ENCODE assay signal across 16 cellular contexts in the genomic region with DNA sequence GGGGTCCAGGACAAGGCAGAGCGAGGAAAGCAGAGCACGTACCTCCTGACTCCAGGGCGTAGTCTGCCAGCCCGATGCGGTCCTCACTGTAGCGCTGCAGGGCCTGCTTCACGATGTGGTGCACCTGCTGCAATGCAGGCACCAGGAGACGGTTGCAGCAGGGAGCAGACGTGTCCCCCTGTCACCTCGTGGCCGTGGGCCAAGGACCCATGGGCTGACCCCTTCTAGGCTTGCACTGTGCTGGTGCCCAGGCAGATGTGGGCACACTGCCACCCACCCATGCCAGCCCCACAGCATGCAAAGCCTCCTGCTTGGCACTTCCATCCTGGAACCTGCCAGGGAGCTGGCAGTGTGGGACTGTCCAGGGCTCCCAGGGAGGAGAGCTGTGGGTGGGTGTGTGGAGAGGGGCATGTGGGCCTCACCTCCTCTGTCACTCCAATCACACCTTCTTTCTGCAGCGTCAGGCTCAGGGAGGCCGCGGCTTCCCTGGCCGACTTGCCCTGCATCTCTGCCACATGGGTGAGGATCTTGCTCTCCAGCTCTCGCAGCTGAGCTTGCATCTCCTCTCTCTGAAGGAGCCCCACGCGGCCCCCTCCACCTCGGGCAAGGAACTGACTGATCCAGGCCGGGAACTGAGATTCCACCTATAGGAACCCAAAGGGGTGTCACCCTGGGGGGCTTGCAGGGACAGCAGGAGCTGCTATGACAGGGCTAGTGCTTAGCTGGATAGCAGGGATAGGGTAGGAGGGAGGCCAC. TPM values are rescaled to one million over a fixed set of nuclear protein-coding genes. Genes with fewer than 3 reads are reported as not detected.
DNase-seq lines count a peak whose midpoint lies in the region; ATAC-seq and TF ChIP-seq lines count a peak whose summit lies in the region.
"Had no signal": no experiment of that assay in that cellular context is flagged by ENCODE, and none has a peak within 500 bp of the region (broad histone marks: within the 10 kb centered on the region; RNA-seq: fewer than 3 reads in every experiment).

No MANE protein-coding gene starts in this region.

- peak overlapping the region in 5 of 7 donors; percentile 32 to 86 (median 56) for H3K27ac Mint-ChIP-seq in CD4-positive, alpha-beta memory T cell
- H3K27ac Mint-ChIP-seq in central memory CD8-positive, alpha-beta T cell (ENCODE audit: low read depth): peak overlapping the region; percentile 25
- H3K27ac Mint-ChIP-seq: GM23338 had no signal

- H3K79me2 ChIP-seq in osteoblast (ENCODE audit: insufficient read depth, low read length): no peaks in the 10 kb centered on the region

- no peak overlapping the region for H3K4me3 ChIP-seq in CD4-positive, alpha-beta memory T cell (ENCODE audit: low read length in 2 of 2)
- no peak overlapping the region for H3K4me3 ChIP-seq in osteoblast (ENCODE audit: insufficient read depth, low read length)
- H3K4me3 ChIP-seq in esophagus squamous epithelium: no peak overlapping the region
- H3K4me3 ChIP-seq: GM23338, SJCRH30, testis had no signal

- H3K36me3 Mint-ChIP-seq in CD4-positive, alpha-beta memory T cell: peaks cover 53 to 85% of the 10 kb centered on the region in 2 donors
- peaks cover 81% of the 10 kb centered on the region for H3K36me3 Mint-ChIP-seq in central memory CD8-positive, alpha-beta T cell (ENCODE audit: insufficient read depth)

- peaks cover 81% of the 10 kb centered on the region for H3K4me1 ChIP-seq in CD4-positive, alpha-beta memory T cell (ENCODE audit: insufficient read depth, low read length)
- H3K4me1 ChIP-seq in osteoblast (ENCODE audit: insufficient read depth, low read length) (no peaks in the 10 kb centered on the region), esophagus squamous epithelium (peaks cover 0 to 21% (median 4%) of the 10 kb centered on the region in 3 donors)
- H3K4me1 ChIP-seq: SJCRH30, testis had no signal

- no peaks in the 10 kb centered on the region for H3K9me3 ChIP-seq in CD4-positive, alpha-beta memory T cell (ENCODE audit: control insufficient read depth in 1 of 2, low read length in 2 of 2)
- no peaks in the 10 kb centered on the region for H3K9me3 ChIP-seq in osteoblast (ENCODE audit: low read depth, low read length)
- no peaks in the 10 kb centered on the region for H3K9me3 ChIP-seq in esophagus squamous epithelium
- H3K9me3 ChIP-seq: SJCRH30, testis had no signal

- POLR2A ChIA-PET in CD4-positive, alpha-beta memory T cell (lab: Charles Lee; ENCODE audit: partially characterized antibody): interaction anchor here (0.9 to 42.6 kb wide), 6 partner anchors 5 to 104 kb away, joined by 3 to 1746 read pairs (median 4); a partner anchor contains a TSS

- intact Hi-C loops in CD4-positive, alpha-beta memory T cell (cut with micrococcal nuclease): no loop called here
- intact Hi-C loops in esophagus squamous epithelium (cut with DNase I): no loop called here

- ATAC-seq in central memory CD8-positive, alpha-beta T cell (replicated peaks; ENCODE audit: extremely low read depth, poor library complexity, severe bottlenecking): no peak
- ATAC-seq in HG03457 (IDR thresholded peaks at IDR 0.05; ENCODE audit: unreplicated experiment) (no peak), HG02763 (IDR thresholded peaks at IDR 0.05; ENCODE audit: unreplicated experiment) (no peak)
- ATAC-seq: GM23338 had no signal

- H3K27ac ChIP-seq in CD4-positive, alpha-beta memory T cell (ENCODE audit: low read depth, low read length): no peak overlapping the region
- H3K27ac ChIP-seq in osteoblast (ENCODE audit: low read depth, low read length): no peak overlapping the region
- no peak overlapping the region for H3K27ac ChIP-seq in esophagus squamous epithelium
- H3K27ac ChIP-seq: brain microvascular endothelial cell, C4-2B, SJCRH30, testis had no signal

- H3K4me2 ChIP-seq in osteoblast (ENCODE audit: insufficient read depth, low read length): no peak overlapping the region
- H3K4me2 ChIP-seq: GM23338 had no signal

- no peak overlapping the region for H2AFZ ChIP-seq in osteoblast (ENCODE audit: low read length)
- H2AFZ ChIP-seq: GM23338 had no signal

- peak overlapping the region in 1 of 8 donors; percentile 10 for H3K4me3 Mint-ChIP-seq in CD4-positive, alpha-beta memory T cell
- H3K4me3 Mint-ChIP-seq in central memory CD8-positive, alpha-beta T cell: no peak overlapping the region
- H3K4me3 Mint-ChIP-seq: GM23338 had no signal

- DNase-seq in CD4-positive, alpha-beta memory T cell: peak in 1 of 5 donors; percentile 9
- DNase-seq in central memory CD8-positive, alpha-beta T cell (ENCODE audit: low spot score in 2 of 2): no peak
- DNase-seq in osteoblast (ENCODE audit: insufficient read length, low spot score, missing footprints): peak; percentile 70
- DNase-seq in esophagus squamous epithelium (lab: John Stamatoyannopoulos, UW): no peak
- DNase-seq: activated CD4-positive, alpha-beta T cell treated with anti-CD3 and anti-CD28 coated beads, Interleukin-2, amount 50 U/mL, for 1 hour; brain microvascular endothelial cell; DND-41; NCI-H1436 treated with DMSO at 0.1 percent for 48 hours; NCI-H446 treated with DMSO at 0.1 percent for 48 hours; SJCRH30; testis had no signal

- no peak for TF ChIP-seq CTCF in osteoblast (IDR thresholded peaks at IDR 0.05; ENCODE audit: extremely low read depth, low read depth, low read length)
- no peak for TF ChIP-seq CTCF in esophagus squamous epithelium (IDR thresholded peaks at IDR 0.05)

- H3K27me3 Mint-ChIP-seq in CD4-positive, alpha-beta memory T cell: no peaks in the 10 kb centered on the region
- no peaks in the 10 kb centered on the region for H3K27me3 Mint-ChIP-seq in central memory CD8-positive, alpha-beta T cell

- peaks cover 0 to 5% (median 0%) of the 10 kb centered on the region in 8 donors for H3K9me3 Mint-ChIP-seq in CD4-positive, alpha-beta memory T cell
- no peaks in the 10 kb centered on the region for H3K9me3 Mint-ChIP-seq in central memory CD8-positive, alpha-beta T cell
- H3K9me3 Mint-ChIP-seq: GM23338 had no signal

- peaks cover 3% of the 10 kb centered on the region for H4K20me1 ChIP-seq in osteoblast (ENCODE audit: insufficient read depth, low read length)

- peaks cover 12 to 61% (median 36%) of the 10 kb centered on the region in 4 donors for H3K4me1 Mint-ChIP-seq in CD4-positive, alpha-beta memory T cell
- H3K4me1 Mint-ChIP-seq in central memory CD8-positive, alpha-beta T cell: peaks cover 37% of the 10 kb centered on the region

- H3K36me3 ChIP-seq in CD4-positive, alpha-beta memory T cell (ENCODE audit: insufficient read depth, low read length): peaks cover 100% of the 10 kb centered on the region
- peaks cover 80% of the 10 kb centered on the region for H3K36me3 ChIP-seq in osteoblast (ENCODE audit: insufficient read depth, low read length)
- peaks cover 78 to 100% (median 81%) of the 10 kb centered on the region in 3 donors for H3K36me3 ChIP-seq in esophagus squamous epithelium

- H3K27me3 ChIP-seq in CD4-positive, alpha-beta memory T cell (ENCODE audit: insufficient read depth, low read length): no peaks in the 10 kb centered on the region
- H3K27me3 ChIP-seq in osteoblast (ENCODE audit: insufficient read depth, low read length) (no peaks in the 10 kb centered on the region), esophagus squamous epithelium (no peaks in the 10 kb centered on the region)
- H3K27me3 ChIP-seq: brain microvascular endothelial cell, SJCRH30, testis had no signal

- TF ChIP-seq POLR2A in GM15510 (IDR thresholded peaks at IDR 0.05; ENCODE audit: borderline replicate concordance, extremely low read depth, insufficient read length): peak; percentile 9
- no peak for TF ChIP-seq POLR2A in esophagus squamous epithelium (IDR thresholded peaks at IDR 0.05)

- WGBS in esophagus squamous epithelium, 2 donors: 83% methylated on average over 2 of the region's 20 CpGs; no CpG with 5 or more reads in 1 of the 2 donors

- CTCF ChIA-PET in CD4-positive, alpha-beta memory T cell (lab: Charles Lee; ENCODE audit: partially characterized antibody): interaction anchor here (1.1 to 1.4 kb wide), 4 partner anchors 7 to 19 kb away, joined by 3 to 4 read pairs (median 4); no protein-coding TSS in a partner anchor

RNA-seq across cellular contexts. Expression of a gene that starts 16.3 kb away (rescaled TPM):
- total RNA-seq in CD4-positive, alpha-beta memory T cell: 1,000 to 10,000 TPM in 1 of 2 experiments, 100 to 1,000 TPM in 1; 988 to 1,004 TPM
- 100 to 1,000 TPM; 323 to 643 TPM for polyA plus RNA-seq in CD4-positive, alpha-beta memory T cell
- total RNA-seq in osteoblast: 95.2 and 105 TPM in 2 replicates
- 100 to 1,000 TPM in 3 of 4 donors, 10 to 100 TPM in 1; 94.2 to 307 (median 191) TPM for total RNA-seq in esophagus squamous epithelium

RNA-seq across cellular contexts. Expression of a gene that starts 33.7 kb away (rescaled TPM):
- 10 to 100 TPM; 94.1 to 96.6 TPM for total RNA-seq in CD4-positive, alpha-beta memory T cell
- 10 to 100 TPM; 14.6 to 30.8 TPM for polyA plus RNA-seq in CD4-positive, alpha-beta memory T cell
- total RNA-seq in osteoblast (28.3 and 34.7 TPM in 2 replicates), esophagus squamous epithelium (10 to 100 TPM; 15.3 to 37.4 (median 32.0) TPM)

RNA-seq across cellular contexts. Expression of a gene that starts 38.7 kb away (rescaled TPM):
- total RNA-seq in CD4-positive, alpha-beta memory T cell: 10 to 100 TPM; 64.6 to 65.4 TPM
- polyA plus RNA-seq in CD4-positive, alpha-beta memory T cell: 1 to 10 TPM; 8.0 to 9.6 TPM
- total RNA-seq in osteoblast: 82.2 and 86.1 TPM in 2 replicates
- 10 to 100 TPM; 27.8 to 48.8 (median 33.1) TPM for total RNA-seq in esophagus squamous epithelium

RNA-seq across cellular contexts. Expression of a gene that starts 54.5 kb away (rescaled TPM):
- 1 to 10 TPM; 8.6 to 9.6 TPM for total RNA-seq in CD4-positive, alpha-beta memory T cell
- 10 to 100 TPM; 11.1 to 13.3 TPM for polyA plus RNA-seq in CD4-positive, alpha-beta memory T cell
- 15.9 and 17.0 TPM in 2 replicates for total RNA-seq in osteoblast
- 10 to 100 TPM in 3 of 4 donors, 1 to 10 TPM in 1; 7.3 to 15.5 (median 13.7) TPM for total RNA-seq in esophagus squamous epithelium

RNA-seq across cellular contexts. Expression of a gene that starts 57.7 kb away (rescaled TPM):
- total RNA-seq in CD4-positive, alpha-beta memory T cell: 10 to 100 TPM; 41.2 to 42.3 TPM
- polyA plus RNA-seq in CD4-positive, alpha-beta memory T cell: 10 to 100 TPM; 60.3 to 78.9 TPM
- total RNA-seq in osteoblast (57.2 and 60.4 TPM in 2 replicates), esophagus squamous epithelium (10 to 100 TPM; 23.4 to 73.7 (median 57.2) TPM)
